Comparison of ENCODE assay signal across 15 cellular contexts in the genomic region with DNA sequence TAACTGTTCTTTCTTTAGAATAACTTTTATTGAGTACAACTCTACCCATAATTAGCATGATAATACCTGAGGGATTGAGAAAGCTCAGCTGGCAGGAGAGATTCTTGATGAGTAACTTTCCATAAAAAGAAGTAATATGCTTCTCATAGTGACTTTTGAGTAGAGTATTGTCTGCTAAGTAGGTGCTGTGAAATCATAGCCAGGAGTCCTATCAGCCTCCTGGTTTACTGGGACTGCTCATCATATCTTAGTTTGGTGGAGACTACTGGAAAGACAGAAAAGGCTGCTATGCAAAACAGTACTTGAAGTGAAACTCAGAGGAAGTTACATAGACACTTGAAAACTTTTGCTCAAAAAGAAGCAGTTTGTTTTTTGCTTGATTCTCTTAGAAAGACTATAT.
A peak's percentile ranks its signal among the peaks of the same experiment; 100 is the strongest.
DNase-seq lines count a peak whose midpoint lies in the region; ATAC-seq and TF ChIP-seq lines count a peak whose summit lies in the region.
"Had no signal": no experiment of that assay in that cellular context is flagged by ENCODE, and none has a peak within 500 bp of the region (broad histone marks: within the 10 kb centered on the region; RNA-seq: fewer than 3 reads in every experiment).

No MANE protein-coding gene starts in this region.

- H3K4me1 ChIP-seq in foreskin keratinocyte (no peaks in the 10 kb centered on the region), right atrium auricular region (no peaks in the 10 kb centered on the region)

- peak; percentile 60 to 84 for DNase-seq in foreskin keratinocyte
- no peak for DNase-seq in activated naive CD4-positive, alpha-beta T cell (lab: John Stamatoyannopoulos, UW)
- no peak for DNase-seq in activated CD4-positive, alpha-beta memory T cell treated with anti-CD3 and anti-CD28 coated beads for 36 hours
- DNase-seq in ureter (ENCODE audit: low spot score) = no peak
- no peak for DNase-seq in right atrium auricular region (ENCODE audit: low spot score)
- DNase-seq: activated CD8-positive, alpha-beta memory T cell treated with anti-CD3 and anti-CD28 coated beads, Interleukin-2, amount 10 ng/mL, durations not matched to agents 7 days and 5 days; amygdala; CD4-positive, CD25-positive, alpha-beta regulatory T cell; HFFc6; NCI-H187 treated with DMSO at 0.1 percent for 48 hours; T1000 had no signal

- H3K9me3 Mint-ChIP-seq in activated CD4-positive, alpha-beta memory T cell treated with anti-CD3 and anti-CD28 coated beads for 36 hours = no peaks in the 10 kb centered on the region
- H3K9me3 Mint-ChIP-seq: HFFc6 had no signal

- TF ChIP-seq CTCF in foreskin keratinocyte (conservative IDR thresholded peaks at IDR 0.05) (no peak), right atrium auricular region (IDR thresholded peaks at IDR 0.05) (no peak)

- ATAC-seq in GM18519 (IDR thresholded peaks at IDR 0.05; ENCODE audit: low FRiP score, unreplicated experiment) (peak; percentile 58), GM21528 (IDR thresholded peaks at IDR 0.05; ENCODE audit: low FRiP score, unreplicated experiment) (peak; percentile 81), HG03175 (IDR thresholded peaks at IDR 0.05; ENCODE audit: unreplicated experiment) (peak; percentile 69), foreskin keratinocyte (peak; percentile 53)
- ATAC-seq: activated CD8-positive, alpha-beta memory T cell treated with anti-CD3 and anti-CD28 coated beads, Interleukin-2, amount 10 ng/mL, durations not matched to agents 7 days and 5 days; left lobe of liver had no signal

- H3K36me3 ChIP-seq in right atrium auricular region = no peaks in the 10 kb centered on the region

- POLR2A ChIA-PET in activated CD4-positive, alpha-beta memory T cell treated with anti-CD3 and anti-CD28 coated beads for 36 hours (lab: Charles Lee) = no interaction called here

- intact Hi-C loops in activated CD4-positive, alpha-beta memory T cell treated with anti-CD3 and anti-CD28 coated beads for 36 hours (cut with micrococcal nuclease) = no loop called here

- no peaks in the 10 kb centered on the region for H3K36me3 Mint-ChIP-seq in activated CD4-positive, alpha-beta memory T cell treated with anti-CD3 and anti-CD28 coated beads for 36 hours
- H3K36me3 Mint-ChIP-seq: activated CD8-positive, alpha-beta memory T cell treated with anti-CD3 and anti-CD28 coated beads, Interleukin-2, amount 10 ng/mL, durations not matched to agents 7 days and 5 days had no signal

- no peak overlapping the region for H3K27ac Mint-ChIP-seq in activated CD4-positive, alpha-beta memory T cell treated with anti-CD3 and anti-CD28 coated beads for 36 hours
- H3K27ac Mint-ChIP-seq: activated CD8-positive, alpha-beta memory T cell treated with anti-CD3 and anti-CD28 coated beads, Interleukin-2, amount 10 ng/mL, durations not matched to agents 7 days and 5 days; CD4-positive, CD25-positive, alpha-beta regulatory T cell; HFFc6 had no signal

- peaks cover 18% of the 10 kb centered on the region for H3K4me1 Mint-ChIP-seq in activated CD4-positive, alpha-beta memory T cell treated with anti-CD3 and anti-CD28 coated beads for 36 hours (ENCODE audit: low read depth)

- no peak overlapping the region for H3K4me3 ChIP-seq in right atrium auricular region

- CTCF ChIA-PET in activated CD4-positive, alpha-beta memory T cell treated with anti-CD3 and anti-CD28 coated beads for 36 hours (lab: Charles Lee) = no interaction called here

- no peaks in the 10 kb centered on the region for H3K9me3 ChIP-seq in right atrium auricular region

- no peak overlapping the region for H3K27ac ChIP-seq in foreskin keratinocyte
- no peak overlapping the region for H3K27ac ChIP-seq in right atrium auricular region

- no peaks in the 10 kb centered on the region for H3K27me3 ChIP-seq in foreskin keratinocyte
- no peaks in the 10 kb centered on the region for H3K27me3 ChIP-seq in right atrium auricular region

- no peaks in the 10 kb centered on the region for H3K27me3 Mint-ChIP-seq in activated CD4-positive, alpha-beta memory T cell treated with anti-CD3 and anti-CD28 coated beads for 36 hours
- H3K27me3 Mint-ChIP-seq: activated CD8-positive, alpha-beta memory T cell treated with anti-CD3 and anti-CD28 coated beads, Interleukin-2, amount 10 ng/mL, durations not matched to agents 7 days and 5 days; CD4-positive, CD25-positive, alpha-beta regulatory T cell had no signal

- H3K4me3 Mint-ChIP-seq in activated CD4-positive, alpha-beta memory T cell treated with anti-CD3 and anti-CD28 coated beads for 36 hours = no peak overlapping the region
- H3K4me3 Mint-ChIP-seq: activated CD8-positive, alpha-beta memory T cell treated with anti-CD3 and anti-CD28 coated beads, Interleukin-2, amount 10 ng/mL, durations not matched to agents 7 days and 5 days; CD4-positive, CD25-positive, alpha-beta regulatory T cell; HFFc6 had no signal

Comparison
In these comparisons a context has a peak if more than half of its experiments do, and no peak if none do; other contexts are left out.
1. DNase-seq: peak in foreskin keratinocyte (2 of 2); none in activated naive CD4-positive, alpha-beta T cell (0 of 4), activated CD4-positive, alpha-beta memory T cell treated with anti-CD3 and anti-CD28 coated beads for 36 hours (single experiment), ureter (single experiment) and right atrium auricular region (single experiment).
2. Peak in every context shown above with its lines, with median percentiles within 50 percentile points of each other: ATAC-seq.